Comparison of ENCODE assay signal across 13 cellular contexts in genomic region chr6:12545837-12546658, GRCh38.
DNase-seq lines count a peak whose midpoint lies in the region; ATAC-seq, FAIRE-seq and TF ChIP-seq lines count a peak whose summit lies in the region.
"Had no signal": no experiment of that assay in that cellular context is flagged by ENCODE, and none has a peak within 500 bp of the region (broad histone marks: within the 10 kb centered on the region; RNA-seq: fewer than 3 reads in every experiment).

No MANE protein-coding gene starts in this region.

- H3K4me3 ChIP-seq in A549 (no peak overlapping the region), astrocyte of the spinal cord (ENCODE audit: low read depth, low read length) (no peak overlapping the region), keratinocyte (ENCODE audit: control insufficient read depth in 2 of 3, extremely low read depth in 1 of 3, insufficient read depth in 2 of 3, low read depth in 1 of 3, low read length in 3 of 3) (no peak overlapping the region), prostate gland (no peak overlapping the region)
- H3K4me3 ChIP-seq: thyroid gland had no signal

- TF ChIP-seq RAD21 in A549 (conservative IDR thresholded peaks at IDR 0.05 in 1 of 2, IDR thresholded peaks at IDR 0.05 in 1 of 2), result no peak

- no peaks in the 10 kb centered on the region for H3K27me3 ChIP-seq in keratinocyte (ENCODE audit: control insufficient read depth, extremely low read depth, insufficient read depth, low read length)
- no peaks in the 10 kb centered on the region for H3K27me3 ChIP-seq in prostate gland (replicated peaks; ENCODE audit: insufficient read depth)
- H3K27me3 ChIP-seq: thyroid gland had no signal

- H3K9me3 ChIP-seq in A549 (no peaks in the 10 kb centered on the region), keratinocyte (ENCODE audit: control insufficient read depth, low read depth, low read length) (no peaks in the 10 kb centered on the region), prostate gland (no peaks in the 10 kb centered on the region)
- H3K9me3 ChIP-seq: thyroid gland had no signal

- peak overlapping the region; percentile 40 for H3K4me2 ChIP-seq in A549
- peak overlapping the region; percentile 0 for H3K4me2 ChIP-seq in keratinocyte (ENCODE audit: control insufficient read depth, extremely low read depth, insufficient read depth, low read depth, low read length)

- no peaks in the 10 kb centered on the region for H3K36me3 ChIP-seq in keratinocyte (ENCODE audit: control insufficient read depth in 2 of 2, extremely low read depth in 1 of 2, insufficient read depth in 2 of 2, low read length in 2 of 2)
- no peaks in the 10 kb centered on the region for H3K36me3 ChIP-seq in prostate gland
- H3K36me3 ChIP-seq: thyroid gland had no signal

- in situ Hi-C loops in astrocyte of the spinal cord (cut with HindIII; ENCODE audit: low sequenced_read_pairs), result no loop called here

- intact Hi-C loops in prostate gland (cut with DNase I), result no loop called here

- H3K4me1 ChIP-seq in A549 (peaks cover 19% of the 10 kb centered on the region), keratinocyte (ENCODE audit: control insufficient read depth, extremely low read depth, insufficient read depth, low read length) (peaks cover 14% of the 10 kb centered on the region), prostate gland (replicated peaks) (no peaks in the 10 kb centered on the region)
- H3K4me1 ChIP-seq: thyroid gland had no signal

- FAIRE-seq in A549 (lab: Jason Lieb, UNC), result no peak
- peak; percentile 65 for FAIRE-seq in keratinocyte (lab: Jason Lieb, UNC)

- H4K20me1 ChIP-seq in keratinocyte (ENCODE audit: control insufficient read depth, extremely low read depth, insufficient read depth, low read length), result no peaks in the 10 kb centered on the region

- H3K9me1 ChIP-seq in keratinocyte (ENCODE audit: control insufficient read depth, extremely low read depth, insufficient read depth, low read length), result no peaks in the 10 kb centered on the region

- no peak overlapping the region for H3K9ac ChIP-seq in keratinocyte (ENCODE audit: control insufficient read depth, extremely low read depth, insufficient read depth, low read length)

- POLR2A ChIA-PET in A549 (lab: Yijun Ruan, JAX), result no interaction called here

- WGBS in A549 (ENCODE audit: missing lambda C conversion rate), result 82% methylated on average over 5 of the region's 5 CpGs
- 39% methylated on average over 5 of the region's 5 CpGs for WGBS in prostate gland

- no peak overlapping the region for H2AFZ ChIP-seq in keratinocyte (ENCODE audit: control insufficient read depth, low read length)

- H3K27ac ChIP-seq in A549 (peak overlapping the region; percentile 7 to 67), keratinocyte (ENCODE audit: control insufficient read depth, insufficient read depth, low read length) (no peak overlapping the region), prostate gland (no peak overlapping the region)
- H3K27ac ChIP-seq: thyroid gland had no signal

- CTCF ChIA-PET in A549 (lab: Yijun Ruan, JAX), result no interaction called here

- no peaks in the 10 kb centered on the region for H3K79me2 ChIP-seq in keratinocyte (ENCODE audit: control insufficient read depth, insufficient read depth, low read length)

- DNase-seq in A549 (ENCODE audit: low read depth in 1 of 2, low spot score in 1 of 2), result peak; percentile 40 to 48
- DNase-seq in HT-29 (ENCODE audit: low spot score), result peak; percentile 75
- DNase-seq in astrocyte of the spinal cord (ENCODE audit: low read depth, low spot score), result peak; percentile 81
- DNase-seq in keratinocyte (ENCODE audit: low read depth, low spot score), result peak; percentile 5
- DNase-seq in NCI-H1436 treated with DMSO at 0.1 percent for 48 hours (lab: John Stamatoyannopoulos, UW), result no peak
- DNase-seq in NOMO-1 treated with dmso at 0.1 percent for 144 hours (lab: John Stamatoyannopoulos, UW; ENCODE audit: unreplicated experiment), result no peak
- no peak for DNase-seq in prostate gland (ENCODE audit: low spot score)
- DNase-seq: central memory CD4-positive, alpha-beta T cell; hippocampal formation; Kasumi-1; NCI-H526; thyroid gland had no signal

- no peak for TF ChIP-seq EP300 in A549 (IDR thresholded peaks at IDR 0.05)

- TF ChIP-seq CTCF in A549 (IDR thresholded peaks at IDR 0.05) (no peak), astrocyte of the spinal cord (IDR thresholded peaks at IDR 0.05; ENCODE audit: low read depth, low read length) (no peak), keratinocyte (optimal IDR thresholded peaks at IDR 0.05 in 1 of 3, IDR thresholded peaks at IDR 0.05 in 1 of 3, conservative IDR thresholded peaks at IDR 0.05 in 1 of 3; ENCODE audit: extremely low read depth in 1 of 3, insufficient read depth in 2 of 3, low read length in 3 of 3) (no peak), prostate gland (IDR thresholded peaks at IDR 0.05) (no peak)

- TF ChIP-seq POLR2A in A549 (IDR thresholded peaks at IDR 0.05; ENCODE audit: low read length) (no peak), prostate gland (IDR thresholded peaks at IDR 0.05) (no peak)

- ATAC-seq in A549, result peak in 1 of 2 experiments; percentile 51; a peak in 1 of 6 replicates
- ATAC-seq in GM19467 (IDR thresholded peaks at IDR 0.05; ENCODE audit: unreplicated experiment), result no peak

- dilution Hi-C loops in keratinocyte (cut with MboI; ENCODE audit: extremely low pct_ligation_motif_present, low sequenced_read_pairs), result no loop called here

TF ChIP-seq in A549, 52 proteins besides CTCF, POLR2A, EP300 and RAD21:
- TF ChIP-seq CHD2 (IDR thresholded peaks at IDR 0.05; ENCODE audit: low read length, partially characterized antibody), result no peak
- 0 out of 2 replicates have a peak, but pooled peaks have one; percentile 33 for TF ChIP-seq FOSL2 (IDR thresholded peaks at IDR 0.05)
- TF ChIP-seq FOSL2 (CRISPR knock-in tag; IDR thresholded peaks at IDR 0.05), result peak; percentile 82
- no peak for TF ChIP-seq MAZ (IDR thresholded peaks at IDR 0.05; ENCODE audit: borderline replicate concordance, low read depth, low read length)
- no peak for TF ChIP-seq ELK1 (IDR thresholded peaks at IDR 0.05; ENCODE audit: low read depth, low read length)
- no peak for TF ChIP-seq BHLHE40 (IDR thresholded peaks at IDR 0.05; ENCODE audit: low read depth, low read length)

Comparison
In these comparisons a context has a peak if more than half of its experiments do, and no peak if none do; other contexts are left out.
1. DNase-seq: peak in A549 (2 of 2), HT-29 (single experiment), astrocyte of the spinal cord (single experiment) and keratinocyte (single experiment); none in NCI-H1436 treated with DMSO at 0.1 percent for 48 hours (single experiment), NOMO-1 treated with dmso at 0.1 percent for 144 hours (single experiment) and prostate gland (single experiment).
2. H3K27ac ChIP-seq: peak in A549 (2 of 2); none in keratinocyte (single experiment) and prostate gland (0 of 2).